Comparison of ENCODE assay signal across 8 cellular contexts in the genomic region with DNA sequence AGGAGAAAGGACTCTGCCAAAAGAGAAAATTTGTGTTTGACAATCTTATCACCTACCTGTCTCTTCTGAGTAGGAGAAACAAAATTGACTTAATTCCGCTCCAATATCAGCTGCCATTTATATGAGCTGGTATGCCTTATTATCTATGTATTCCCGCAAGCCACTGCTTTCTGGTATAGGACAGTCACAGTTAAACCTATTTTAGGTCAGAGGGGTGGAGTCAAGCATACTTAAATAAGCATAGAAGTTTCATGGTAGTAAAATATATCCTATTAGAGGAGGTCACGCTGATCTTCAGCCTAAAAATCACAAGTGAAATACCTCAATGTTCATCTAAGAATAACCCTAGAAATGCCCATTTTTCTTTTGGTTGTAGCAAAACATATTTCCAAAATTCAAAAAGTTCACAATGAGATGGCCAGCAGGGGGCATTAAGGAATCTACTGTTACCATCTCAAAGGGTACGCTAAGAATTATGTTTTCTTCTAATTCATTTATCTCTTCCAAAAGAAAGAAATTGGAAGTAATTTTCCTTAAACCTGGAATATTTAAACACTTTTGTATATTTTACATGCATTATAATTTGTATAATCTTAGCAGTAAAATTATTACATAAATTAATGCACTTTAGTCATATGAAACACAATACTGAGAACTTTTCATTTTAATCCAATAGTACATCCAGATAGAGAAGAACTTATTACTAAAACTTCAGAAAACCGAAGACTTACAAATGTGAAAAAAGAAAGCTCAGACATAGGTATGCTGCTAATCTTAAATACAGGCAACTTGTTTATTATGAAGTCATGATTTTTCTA. TPM values are rescaled to one million over a fixed set of nuclear protein-coding genes. Genes with fewer than 3 reads are reported as not detected.
A peak's percentile ranks its signal among the peaks of the same experiment; 100 is the strongest.
DNase-seq lines count a peak whose midpoint lies in the region; ATAC-seq, FAIRE-seq and TF ChIP-seq lines count a peak whose summit lies in the region.

No MANE protein-coding gene starts in this region.

- POLR2A ChIA-PET in GM12878 (lab: Charles Lee): interaction anchor here (0.9 to 1.5 kb wide), 3 partner anchors 11 to 37 kb away, joined by 3 to 13 read pairs (median 4); a partner anchor contains a TSS

- RAD21 ChIA-PET in GM12878 (lab: Charles Lee; ENCODE audit: unreplicated experiment): interaction anchor here (0.8 to 4.6 kb wide), 9 partner anchors 10 to 412 kb away, joined by 3 to 41 read pairs (median 4); a partner anchor contains a TSS

- no peak overlapping the region for H3K9ac ChIP-seq in GM12878 (ENCODE audit: control insufficient read depth, insufficient read depth, low read length)

- intact Hi-C loops in GM12878 (cut with micrococcal nuclease; ENCODE audit: unreplicated experiment) (loop anchor here (1.0 to 5.0 kb wide), 3 partner anchors 119 to 412 kb away; no protein-coding TSS in a partner anchor), upper lobe of right lung (cut with DNase I) (no loop called here)

- TF ChIP-seq CTCF in NB4 (IDR thresholded peaks at IDR 0.05; ENCODE audit: low read depth, low read length) (peak; percentile 57), GM12878 (IDR thresholded peaks at IDR 0.05 in 2 of 3, conservative IDR thresholded peaks at IDR 0.05 in 1 of 3; ENCODE audit: control insufficient read depth in 2 of 3, extremely low read depth in 1 of 3, insufficient read depth in 1 of 3, low read depth in 3 of 3, low read length in 3 of 3) (peak; percentile 53 to 57 (median 55)), upper lobe of right lung (IDR thresholded peaks at IDR 0.05) (peak; percentile 70)

- TF ChIP-seq POLR2A in NB4 (IDR thresholded peaks at IDR 0.05; ENCODE audit: extremely low read depth, insufficient read length) (no peak), GM12878 (IDR thresholded peaks at IDR 0.05; ENCODE audit: low read depth, low read length) (no peak)

- peaks cover 95% of the 10 kb centered on the region for H3K79me2 ChIP-seq in GM12878 (ENCODE audit: control insufficient read depth, insufficient read depth, low read length)

- CTCF ChIA-PET in GM12878 (lab: Yijun Ruan, JAX): interaction anchor here (0.7 to 7.2 kb wide), 25 partner anchors 9 to 412 kb away, joined by 3 to 89 read pairs (median 7); a partner anchor contains a TSS

- in situ Hi-C loops in GM12878 (cut with MboI): no loop called here

- peak; percentile 17 to 29 for DNase-seq in SHP77 (lab: John Stamatoyannopoulos, UW)
- DNase-seq in SHP77 treated with DMSO at 0.1 percent for 48 hours (lab: John Stamatoyannopoulos, UW): no peak
- DNase-seq in NB4 (ENCODE audit: low read depth): peak; percentile 51
- no peak for DNase-seq in GM12878 (ENCODE audit: low read depth, low spot score)
- DNase-seq in upper lobe of right lung: no peak
- no peak for DNase-seq in GM19240 (ENCODE audit: insufficient read length, low spot score)

- peak; percentile 55 for TF ChIP-seq RAD21 in GM12878 (IDR thresholded peaks at IDR 0.05; ENCODE audit: insufficient read depth, low read depth, low read length)

- H3K9me3 ChIP-seq in GM12878 (replicated peaks; ENCODE audit: control insufficient read depth, insufficient read depth, low read length): no peaks in the 10 kb centered on the region; the same call in 2 of the 3 replicates
- no peaks in the 10 kb centered on the region for H3K9me3 ChIP-seq in upper lobe of right lung

- 51% methylated on average over 5 of the region's 5 CpGs for WGBS in GM12878 (ENCODE audit: insufficient coverage, insufficient replicate concordance, low lambda C conversion rate, missing lambda C conversion rate)

- SMC1A ChIA-PET in GM12878 (lab: Charles Lee; ENCODE audit: uncharacterized antibody, unreplicated experiment): interaction anchor here (0.8 to 4.8 kb wide), 22 partner anchors 9 to 411 kb away, joined by 3 to 48 read pairs (median 4); a partner anchor contains a TSS

- FAIRE-seq in GM12878 (lab: Jason Lieb, UNC) (peak; percentile 61), islet of Langerhans (lab: Jason Lieb, UNC) (peak; percentile 49)

- no peaks in the 10 kb centered on the region for H4K20me1 ChIP-seq in GM12878 (ENCODE audit: control insufficient read depth, insufficient read depth)

- no peak for TF ChIP-seq EP300 in GM12878 (IDR thresholded peaks at IDR 0.05; ENCODE audit: borderline replicate concordance in 1 of 2, control insufficient read depth in 1 of 2, low read depth in 2 of 2, low read length in 2 of 2)

- H3K4me2 ChIP-seq in GM12878 (ENCODE audit: control insufficient read depth, insufficient read depth): peak overlapping the region; percentile 57

- H3K4me3 ChIP-seq in NB4 (ENCODE audit: low read depth, low read length): no peak overlapping the region
- H3K4me3 ChIP-seq in GM12878: no peak overlapping the region
- H3K4me3 ChIP-seq in upper lobe of right lung: no peak overlapping the region

- H3K27me3 ChIP-seq in GM12878 (replicated peaks in 1 of 2; ENCODE audit: control insufficient read depth in 2 of 2, insufficient read depth in 2 of 2, low read length in 1 of 2) (no peaks in the 10 kb centered on the region), upper lobe of right lung (no peaks in the 10 kb centered on the region)

- H3K4me1 ChIP-seq in GM12878 (ENCODE audit: control insufficient read depth, insufficient read depth, low read length) (peaks cover 5% of the 10 kb centered on the region), upper lobe of right lung (no peaks in the 10 kb centered on the region)

- peak; percentile 53 for ATAC-seq in GM12878
- ATAC-seq in upper lobe of right lung: no peak
- ATAC-seq in HG03097 (IDR thresholded peaks at IDR 0.05; ENCODE audit: low FRiP score, unreplicated experiment): no peak

- 0 out of 4 replicates have a peak, but pooled peaks cover 0 to 3% of the 10 kb centered on the region in 2 experiments for H3K36me3 ChIP-seq in GM12878 (ENCODE audit: control insufficient read depth in 2 of 2, insufficient read depth in 2 of 2, low read length in 1 of 2)
- no peaks in the 10 kb centered on the region for H3K36me3 ChIP-seq in upper lobe of right lung

- H3K27ac ChIP-seq in GM12878 (ENCODE audit: control insufficient read depth, insufficient read depth) (no peak overlapping the region), upper lobe of right lung (no peak overlapping the region)

- BruUV-seq in GM12878 (replicated peaks; lab: Mats Ljungman, UMichigan): no TSS peak

- H2AFZ ChIP-seq in GM12878 (ENCODE audit: control insufficient read depth, low read depth, low read length): no peak overlapping the region

RNA-seq across cellular contexts. Expression of a gene that starts 10.5 kb away (rescaled TPM):
- total RNA-seq in GM12878 (2013; cell fraction: nucleolus; rRNA removed): 23.5 and 24.9 TPM in 2 replicates
- total RNA-seq in GM12878 (2014; rRNA removed) (37.3 and 41.7 TPM in 2 replicates), GM12878 (2014; rRNA removed; fragmentation: Illumina TruSeq; extraction: Trizol) (39.0 and 40.9 TPM in 2 replicates), GM12878 (2021) (44.1 and 51.2 TPM in 2 replicates), upper lobe of right lung (5.8 TPM)
- 13.3 TPM for polyA plus RNA-seq in GM12878 (2011; ENCODE audit: low read depth)
- polyA plus RNA-seq in GM12878 (2011; rRNA removed) (31.4 and 41.0 TPM in 2 replicates), GM12878 (2014; fragmentation: Illumina TruSeq; extraction: Trizol) (38.7 and 39.9 TPM in 2 replicates), GM12878 (2014; fragmentation: Nextera tagmentation; extraction: Ambion mirVana) (10 to 100 TPM; 24.9 to 32.6 TPM), GM12878 (2014; rRNA removed) (27.0 and 27.3 TPM in 2 replicates), GM12878 (2016; fragmentation: Nextera tagmentation; extraction: Ambion mirVana) (10 to 100 TPM; 47.4 to 50.7 TPM)
- polyA plus RNA-seq in GM12878 (2011; cell fraction: cytosol; rRNA removed): 9.4 and 11.5 TPM in 2 replicates
- 14.7 and 17.2 TPM in 2 replicates for polyA plus RNA-seq in GM12878 (2011; cell fraction: nucleus; rRNA removed)
- 15.8 and 19.5 TPM in 2 replicates for polyA plus RNA-seq in GM12878 (2012)
- polyA minus RNA-seq in GM12878 (2011; rRNA and poly(A)+ RNA removed): 12.7 and 26.1 TPM in 2 replicates
- 12.6 and 13.1 TPM in 2 replicates for polyA minus RNA-seq in GM12878 (2011; cell fraction: cytosol; rRNA and poly(A)+ RNA removed)
- 7.1 and 12.3 TPM in 2 replicates for polyA minus RNA-seq in GM12878 (2011; cell fraction: nucleus; rRNA and poly(A)+ RNA removed)

RNA-seq across cellular contexts. Expression of a gene that starts 11.2 kb away (rescaled TPM):
- 92.7 and 97.6 TPM in 2 replicates for total RNA-seq in GM12878 (2013; cell fraction: nucleolus; rRNA removed)
- total RNA-seq in GM12878 (2014; rRNA removed) (109 and 120 TPM in 2 replicates), GM12878 (2014; rRNA removed; fragmentation: Illumina TruSeq; extraction: Trizol) (175 and 181 TPM in 2 replicates), GM12878 (2021) (248 and 251 TPM in 2 replicates), upper lobe of right lung (23.6 TPM)
- polyA plus RNA-seq in GM12878 (2011; ENCODE audit: low read depth): 94.6 TPM
- polyA plus RNA-seq in GM12878 (2011; rRNA removed) (350 and 490 TPM in 2 replicates), GM12878 (2014; fragmentation: Illumina TruSeq; extraction: Trizol) (295 and 365 TPM in 2 replicates), GM12878 (2014; fragmentation: Nextera tagmentation; extraction: Ambion mirVana) (100 to 1,000 TPM; 224 to 251 TPM), GM12878 (2014; rRNA removed) (158 and 201 TPM in 2 replicates), GM12878 (2016; fragmentation: Nextera tagmentation; extraction: Ambion mirVana) (100 to 1,000 TPM; 314 to 315 TPM)
- 177 and 211 TPM in 2 replicates for polyA plus RNA-seq in GM12878 (2011; cell fraction: cytosol; rRNA removed)
- polyA plus RNA-seq in GM12878 (2011; cell fraction: nucleus; rRNA removed): 114 and 132 TPM in 2 replicates
- polyA plus RNA-seq in GM12878 (2012): 101 and 150 TPM in 2 replicates
- 127 and 145 TPM in 2 replicates for polyA minus RNA-seq in GM12878 (2011; rRNA and poly(A)+ RNA removed)
- 46.0 and 61.2 TPM in 2 replicates for polyA minus RNA-seq in GM12878 (2011; cell fraction: cytosol; rRNA and poly(A)+ RNA removed)
- polyA minus RNA-seq in GM12878 (2011; cell fraction: nucleus; rRNA and poly(A)+ RNA removed): 47.6 and 73.3 TPM in 2 replicates

RNA-seq across cellular contexts. Expression of a gene that starts 37.6 kb away (rescaled TPM):
- 48.9 and 49.0 TPM in 2 replicates for total RNA-seq in GM12878 (2013; cell fraction: nucleolus; rRNA removed)
- total RNA-seq in GM12878 (2014; rRNA removed): 7.9 and 8.9 TPM in 2 replicates
- 11.0 and 11.1 TPM in 2 replicates for total RNA-seq in GM12878 (2014; rRNA removed; fragmentation: Illumina TruSeq; extraction: Trizol)
- 7.4 and 7.7 TPM in 2 replicates for total RNA-seq in GM12878 (2021)
- polyA plus RNA-seq in GM12878 (2011; ENCODE audit: low read depth): 3.1 TPM
- polyA plus RNA-seq in GM12878 (2011; rRNA removed): 18.5 and 26.5 TPM in 2 replicates
- 4.9 and 7.4 TPM in 2 replicates for polyA plus RNA-seq in GM12878 (2011; cell fraction: cytosol; rRNA removed)
- 15.1 and 16.8 TPM in 2 replicates for polyA plus RNA-seq in GM12878 (2011; cell fraction: nucleus; rRNA removed)
- 4.0 and 6.3 TPM in 2 replicates for polyA plus RNA-seq in GM12878 (2012)
- polyA plus RNA-seq in GM12878 (2014; fragmentation: Illumina TruSeq; extraction: Trizol): 8.6 and 13.2 TPM in 2 replicates
- 10 to 100 TPM; 11.6 to 19.1 TPM for polyA plus RNA-seq in GM12878 (2014; fragmentation: Nextera tagmentation; extraction: Ambion mirVana)
- polyA plus RNA-seq in GM12878 (2014; rRNA removed): 4.6 and 7.3 TPM in 2 replicates
- polyA plus RNA-seq in GM12878 (2016; fragmentation: Nextera tagmentation; extraction: Ambion mirVana): 10 to 100 TPM; 12.3 to 16.8 TPM
- polyA minus RNA-seq in GM12878 (2011; rRNA and poly(A)+ RNA removed): 19.7 and 22.5 TPM in 2 replicates
- 3.1 and 5.6 TPM in 2 replicates for polyA minus RNA-seq in GM12878 (2011; cell fraction: cytosol; rRNA and poly(A)+ RNA removed)
- 13.1 and 17.1 TPM in 2 replicates for polyA minus RNA-seq in GM12878 (2011; cell fraction: nucleus; rRNA and poly(A)+ RNA removed)
- 14.6 TPM for total RNA-seq in upper lobe of right lung

RNA-seq across cellular contexts. Expression of a gene that starts 42.5 kb away (rescaled TPM):
- 186 and 191 TPM in 2 replicates for total RNA-seq in GM12878 (2013; cell fraction: nucleolus; rRNA removed)
- total RNA-seq in GM12878 (2014; rRNA removed) (66.4 and 74.4 TPM in 2 replicates), GM12878 (2014; rRNA removed; fragmentation: Illumina TruSeq; extraction: Trizol) (102 and 105 TPM in 2 replicates), GM12878 (2021) (122 and 130 TPM in 2 replicates), upper lobe of right lung (85.4 TPM)
- 55.5 TPM for polyA plus RNA-seq in GM12878 (2011; ENCODE audit: low read depth)
- polyA plus RNA-seq in GM12878 (2011; rRNA removed) (94.6 and 140 TPM in 2 replicates), GM12878 (2014; fragmentation: Illumina TruSeq; extraction: Trizol) (168 and 192 TPM in 2 replicates), GM12878 (2014; fragmentation: Nextera tagmentation; extraction: Ambion mirVana) (100 to 1,000 TPM; 158 to 186 TPM), GM12878 (2014; rRNA removed) (61.6 and 68.7 TPM in 2 replicates), GM12878 (2016; fragmentation: Nextera tagmentation; extraction: Ambion mirVana) (100 to 1,000 TPM; 136 to 145 TPM)
- polyA plus RNA-seq in GM12878 (2011; cell fraction: cytosol; rRNA removed): 39.7 and 46.5 TPM in 2 replicates
- polyA plus RNA-seq in GM12878 (2011; cell fraction: nucleus; rRNA removed): 62.5 and 63.3 TPM in 2 replicates
- 77.8 and 86.8 TPM in 2 replicates for polyA plus RNA-seq in GM12878 (2012)
- polyA minus RNA-seq in GM12878 (2011; rRNA and poly(A)+ RNA removed): 116 and 263 TPM in 2 replicates
- 48.1 and 65.0 TPM in 2 replicates for polyA minus RNA-seq in GM12878 (2011; cell fraction: cytosol; rRNA and poly(A)+ RNA removed)
- polyA minus RNA-seq in GM12878 (2011; cell fraction: nucleus; rRNA and poly(A)+ RNA removed): 56.6 and 85.2 TPM in 2 replicates

Comparison
In these comparisons a context has a peak if more than half of its experiments do, and no peak if none do; other contexts are left out.
1. DNase-seq: peak in SHP77 (2 of 2) and NB4 (single experiment); none in SHP77 treated with DMSO at 0.1 percent for 48 hours (single experiment), GM12878 (single experiment), upper lobe of right lung (single experiment) and GM19240 (single experiment).
2. Peak in every context shown above with its lines, with median percentiles within 50 percentile points of each other: CTCF ChIP-seq.